22 cellular contexts compared by ENCODE assay signal in the genomic region with DNA sequence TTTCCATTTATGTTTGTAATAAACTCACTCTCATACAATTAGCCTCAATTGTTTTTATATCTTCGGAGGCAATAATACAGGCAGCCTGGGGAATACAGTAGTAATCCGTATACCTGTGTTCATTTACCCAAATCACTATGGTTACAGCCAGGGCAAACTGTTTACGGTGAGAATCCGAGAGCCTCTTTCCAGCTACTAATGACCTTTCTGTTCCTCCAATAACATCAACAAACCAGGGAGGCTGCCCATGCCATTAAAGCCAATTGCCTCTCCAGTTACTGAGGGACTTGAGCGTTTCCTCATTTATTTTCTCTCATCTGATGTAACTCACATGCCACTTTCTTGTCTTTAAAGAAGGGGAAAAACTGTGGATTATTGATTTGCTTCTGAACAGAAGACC.
A peak's percentile ranks its signal among the peaks of the same experiment; 100 is the strongest.
DNase-seq lines count a peak whose midpoint lies in the region; ATAC-seq and TF ChIP-seq lines count a peak whose summit lies in the region.
"Had no signal": no experiment of that assay in that cellular context is flagged by ENCODE, and none has a peak within 500 bp of the region (broad histone marks: within the 10 kb centered on the region; RNA-seq: fewer than 3 reads in every experiment).

No MANE protein-coding gene starts in this region.

- ATAC-seq in GM18511 (IDR thresholded peaks at IDR 0.05; ENCODE audit: unreplicated experiment), result no peak
- ATAC-seq: GM23338, HepG2, T-cell had no signal

- H3K4me3 Mint-ChIP-seq in brain (peak overlapping the region in 2 of 5 experiments; percentile 1 to 28), nephron progenitor cell (peak overlapping the region; percentile 41)
- H3K4me3 Mint-ChIP-seq: CD4-positive, alpha-beta T cell; GM23338; HFFc6; T-cell had no signal

- H3K36me3 Mint-ChIP-seq in brain, result no peaks in the 10 kb centered on the region
- peaks cover 5% of the 10 kb centered on the region for H3K36me3 Mint-ChIP-seq in nephron progenitor cell (ENCODE audit: low read depth)
- H3K36me3 Mint-ChIP-seq: T-cell had no signal

- in situ Hi-C loops in ACHN (cut with HindIII; ENCODE audit: low pct_ligation_motif_present, low pct_unique_long_range_greater_than_20kb, low sequenced_read_pairs), result no loop called here

- DNase-seq in DMS153 treated with DMSO at 0.1 percent for 48 hours (lab: John Stamatoyannopoulos, UW; ENCODE audit: unreplicated experiment) (peak; percentile 51), NCI-H2029 (lab: John Stamatoyannopoulos, UW) (peak; percentile 65), nephron progenitor cell (no peak), ACHN (no peak), RPMI8226 (no peak)
- DNase-seq: AML-193; CD4-positive, alpha-beta T cell; GF-D8; HFFc6; Karpas-422; MV-4-11; NCI-H2081; NCI-H2171 treated with DMSO at 0.1 percent for 48 hours; NCI-H345; NCI-H510A treated with DMSO at 0.1 percent for 48 hours; NCI-H774; SHP77; T-cell had no signal

- H3K4me1 Mint-ChIP-seq in brain (peaks cover 34% of the 10 kb centered on the region), nephron progenitor cell (peaks cover 71% of the 10 kb centered on the region)
- H3K4me1 Mint-ChIP-seq: T-cell had no signal

- peak overlapping the region in 3 of 5 experiments; percentile 57 to 88 (median 71) for H3K27ac Mint-ChIP-seq in brain
- H3K27ac Mint-ChIP-seq in nephron progenitor cell, result peak overlapping the region; percentile 76
- H3K27ac Mint-ChIP-seq: CD4-positive, alpha-beta T cell; GM23338; HFFc6; T-cell had no signal

- H3K27me3 Mint-ChIP-seq in brain, result peaks cover 11% of the 10 kb centered on the region
- H3K27me3 Mint-ChIP-seq in nephron progenitor cell (ENCODE audit: low read depth, poor library complexity), result peaks cover 7% of the 10 kb centered on the region
- H3K27me3 Mint-ChIP-seq: CD4-positive, alpha-beta T cell; T-cell had no signal

- TF ChIP-seq CTCF in brain (conservative IDR thresholded peaks at IDR 0.05) (no peak), nephron progenitor cell (IDR thresholded peaks at IDR 0.05) (no peak)

- H3K9me3 Mint-ChIP-seq in brain (peaks cover 0 to 9% (median 0%) of the 10 kb centered on the region in 5 experiments), nephron progenitor cell (no peaks in the 10 kb centered on the region)
- H3K9me3 Mint-ChIP-seq: CD4-positive, alpha-beta T cell; GM23338; T-cell had no signal

Comparison
In these comparisons a context has a peak if more than half of its experiments do, and no peak if none do; other contexts are left out.
1. DNase-seq: peak in DMS153 treated with DMSO at 0.1 percent for 48 hours (single experiment) and NCI-H2029 (single experiment); none in nephron progenitor cell (single experiment), ACHN (single experiment) and RPMI8226 (single experiment).